ENCODE assay signal across 1 cellular context in genomic region chr10:46052057-46052790, GRCh38.
TF ChIP-seq lines count a peak whose summit lies in the region.

No MANE protein-coding gene starts in this region.

TF ChIP-seq in HepG2, 621 proteins besides CTCF, POLR2A, EP300 and RAD21 (continued from another document):
- TF ChIP-seq, protein P1, sequence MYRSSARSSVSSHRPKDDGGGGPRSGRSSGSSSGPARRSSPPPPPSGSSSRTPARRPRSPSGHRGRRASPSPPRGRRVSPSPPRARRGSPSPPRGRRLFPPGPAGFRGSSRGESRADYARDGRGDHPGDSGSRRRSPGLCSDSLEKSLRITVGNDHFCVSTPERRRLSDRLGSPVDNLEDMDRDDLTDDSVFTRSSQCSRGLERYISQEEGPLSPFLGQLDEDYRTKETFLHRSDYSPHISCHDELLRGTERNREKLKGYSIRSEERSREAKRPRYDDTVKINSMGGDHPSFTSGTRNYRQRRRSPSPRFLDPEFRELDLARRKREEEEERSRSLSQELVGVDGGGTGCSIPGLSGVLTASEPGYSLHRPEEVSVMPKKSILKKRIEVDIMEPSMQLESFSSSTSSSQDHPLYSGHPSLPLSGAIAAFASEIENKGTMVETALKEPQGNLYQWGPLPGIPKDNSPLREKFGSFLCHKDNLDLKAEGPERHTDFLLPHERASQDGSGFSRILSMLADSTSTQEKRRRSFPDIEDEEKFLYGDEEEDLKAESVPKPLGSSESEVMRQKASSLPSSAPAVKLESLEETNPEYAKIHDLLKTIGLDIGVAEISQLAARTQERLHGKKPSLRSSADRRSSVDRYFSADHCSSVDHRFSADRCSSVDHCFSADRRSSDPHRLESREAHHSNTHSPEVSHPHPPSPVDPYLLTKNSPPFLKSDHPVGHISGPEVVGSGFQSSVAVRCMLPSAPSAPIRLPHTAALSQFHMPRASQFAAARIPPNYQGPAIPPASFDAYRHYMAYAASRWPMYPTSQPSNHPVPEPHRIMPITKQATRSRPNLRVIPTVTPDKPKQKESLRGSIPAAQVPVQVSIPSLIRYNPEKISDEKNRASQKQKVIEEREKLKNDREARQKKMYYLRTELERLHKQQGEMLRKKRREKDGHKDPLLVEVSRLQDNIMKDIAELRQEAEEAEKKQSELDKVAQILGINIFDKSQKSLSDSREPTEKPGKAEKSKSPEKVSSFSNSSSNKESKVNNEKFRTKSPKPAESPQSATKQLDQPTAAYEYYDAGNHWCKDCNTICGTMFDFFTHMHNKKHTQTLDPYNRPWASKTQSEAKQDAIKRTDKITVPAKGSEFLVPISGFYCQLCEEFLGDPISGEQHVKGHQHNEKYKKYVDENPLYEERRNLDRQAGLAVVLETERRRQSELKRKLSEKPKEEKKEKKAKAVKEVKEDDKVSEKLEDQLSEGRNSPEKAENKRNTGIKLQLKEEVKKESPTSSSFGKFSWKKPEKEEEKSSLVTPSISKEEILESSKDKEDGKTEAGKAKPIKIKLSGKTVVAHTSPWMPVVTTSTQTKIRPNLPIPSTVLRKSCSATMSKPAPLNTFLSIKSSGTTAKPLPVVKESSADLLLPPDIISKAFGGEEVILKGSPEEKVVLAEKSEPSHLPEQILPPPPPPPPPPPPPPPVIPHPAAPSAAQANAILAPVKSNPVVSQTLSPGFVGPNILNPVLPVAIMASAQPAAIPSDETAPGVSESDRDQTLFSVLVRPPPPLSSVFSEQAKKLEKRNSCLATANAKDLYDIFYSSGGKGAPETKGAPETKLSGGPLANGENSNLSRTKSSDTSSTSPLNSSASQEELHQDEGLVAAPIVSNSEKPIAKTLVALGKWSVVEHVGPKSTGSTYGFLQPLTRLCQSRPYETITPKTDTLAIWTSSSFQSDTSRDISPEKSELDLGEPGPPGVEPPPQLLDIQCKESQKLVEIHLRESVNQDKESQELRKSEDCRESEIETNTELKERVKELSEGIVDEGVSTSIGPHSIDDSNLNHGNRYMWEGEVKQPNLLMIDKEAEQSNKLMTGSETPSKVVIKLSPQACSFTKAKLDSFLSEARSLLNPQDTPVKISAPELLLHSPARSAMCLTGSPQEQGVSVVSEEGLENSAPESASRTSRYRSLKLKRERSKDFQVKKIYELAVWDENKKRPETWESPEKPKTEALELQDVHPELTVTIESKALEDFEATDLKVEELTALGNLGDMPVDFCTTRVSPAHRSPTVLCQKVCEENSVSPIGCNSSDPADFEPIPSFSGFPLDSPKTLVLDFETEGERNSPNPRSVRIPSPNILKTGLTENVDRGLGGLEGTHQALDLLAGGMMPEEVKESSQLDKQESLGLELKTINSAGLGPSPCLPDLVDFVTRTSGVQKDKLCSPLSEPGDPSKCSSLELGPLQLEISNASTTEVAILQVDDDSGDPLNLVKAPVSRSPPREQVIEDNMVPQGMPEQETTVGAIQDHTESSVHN (CRISPR knock-in tag; IDR thresholded peaks at IDR 0.05) = no peak
- TF ChIP-seq ZZZ3 (CRISPR knock-in tag; IDR thresholded peaks at IDR 0.05; ENCODE audit: borderline replicate concordance) (no peak), HDAC6 (IDR thresholded peaks at IDR 0.05; ENCODE audit: low read depth, low read length) (no peak), ZKSCAN5 (CRISPR knock-in tag; IDR thresholded peaks at IDR 0.05) (no peak), ELF1 (CRISPR knock-in tag; IDR thresholded peaks at IDR 0.05) (peak; percentile 69), ZNF547 (CRISPR knock-in tag; IDR thresholded peaks at IDR 0.05) (no peak), CENPT (CRISPR knock-in tag; IDR thresholded peaks at IDR 0.05; ENCODE audit: low read depth) (no peak), GABPB1 (CRISPR knock-in tag; IDR thresholded peaks at IDR 0.05) (0 out of 2 replicates have a peak, but pooled peaks have one; percentile 20), PAXIP1 (CRISPR knock-in tag; conservative IDR thresholded peaks at IDR 0.05) (peak; percentile 95), ZNF224 (CRISPR knock-in tag; IDR thresholded peaks at IDR 0.05) (peak; percentile 56; the same call in 1 of the 2 replicates), ZNF3 (CRISPR knock-in tag; IDR thresholded peaks at IDR 0.05) (no peak), ZNF619 (CRISPR knock-in tag; IDR thresholded peaks at IDR 0.05) (no peak), ZNF333 (CRISPR knock-in tag; IDR thresholded peaks at IDR 0.05; ENCODE audit: borderline replicate concordance) (no peak; the same call in 1 of the 2 replicates), MYC (CRISPR knock-in tag; IDR thresholded peaks at IDR 0.05; ENCODE audit: borderline replicate concordance) (no peak; the same call in 1 of the 2 replicates), RFX5 (IDR thresholded peaks at IDR 0.05; ENCODE audit: low read depth, low read length) (no peak), PHF21A (CRISPR knock-in tag; IDR thresholded peaks at IDR 0.05) (peak; percentile 98), ZNF589 (CRISPR knock-in tag; conservative IDR thresholded peaks at IDR 0.05) (no peak), ZNF124 (CRISPR knock-in tag; IDR thresholded peaks at IDR 0.05) (peak; percentile 39; the same call in 1 of the 2 replicates), ZNF280D (CRISPR knock-in tag; IDR thresholded peaks at IDR 0.05) (peak; percentile 92; the same call in 1 of the 2 replicates), STAT5B (CRISPR knock-in tag; IDR thresholded peaks at IDR 0.05) (peak; percentile 62; the same call in 1 of the 2 replicates)
- TF ChIP-seq, protein P2, sequence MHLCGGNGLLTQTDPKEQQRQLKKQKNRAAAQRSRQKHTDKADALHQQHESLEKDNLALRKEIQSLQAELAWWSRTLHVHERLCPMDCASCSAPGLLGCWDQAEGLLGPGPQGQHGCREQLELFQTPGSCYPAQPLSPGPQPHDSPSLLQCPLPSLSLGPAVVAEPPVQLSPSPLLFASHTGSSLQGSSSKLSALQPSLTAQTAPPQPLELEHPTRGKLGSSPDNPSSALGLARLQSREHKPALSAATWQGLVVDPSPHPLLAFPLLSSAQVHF (CRISPR knock-in tag; IDR thresholded peaks at IDR 0.05) = no peak
- TF ChIP-seq, protein P3, sequence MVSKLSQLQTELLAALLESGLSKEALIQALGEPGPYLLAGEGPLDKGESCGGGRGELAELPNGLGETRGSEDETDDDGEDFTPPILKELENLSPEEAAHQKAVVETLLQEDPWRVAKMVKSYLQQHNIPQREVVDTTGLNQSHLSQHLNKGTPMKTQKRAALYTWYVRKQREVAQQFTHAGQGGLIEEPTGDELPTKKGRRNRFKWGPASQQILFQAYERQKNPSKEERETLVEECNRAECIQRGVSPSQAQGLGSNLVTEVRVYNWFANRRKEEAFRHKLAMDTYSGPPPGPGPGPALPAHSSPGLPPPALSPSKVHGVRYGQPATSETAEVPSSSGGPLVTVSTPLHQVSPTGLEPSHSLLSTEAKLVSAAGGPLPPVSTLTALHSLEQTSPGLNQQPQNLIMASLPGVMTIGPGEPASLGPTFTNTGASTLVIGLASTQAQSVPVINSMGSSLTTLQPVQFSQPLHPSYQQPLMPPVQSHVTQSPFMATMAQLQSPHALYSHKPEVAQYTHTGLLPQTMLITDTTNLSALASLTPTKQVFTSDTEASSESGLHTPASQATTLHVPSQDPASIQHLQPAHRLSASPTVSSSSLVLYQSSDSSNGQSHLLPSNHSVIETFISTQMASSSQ (IDR thresholded peaks at IDR 0.05; ENCODE audit: low read depth) = peak; percentile 77
- TF ChIP-seq, protein P3 (CRISPR knock-in tag; IDR thresholded peaks at IDR 0.05; ENCODE audit: borderline replicate concordance) = peak; percentile 85
- TF ChIP-seq, protein P4, sequence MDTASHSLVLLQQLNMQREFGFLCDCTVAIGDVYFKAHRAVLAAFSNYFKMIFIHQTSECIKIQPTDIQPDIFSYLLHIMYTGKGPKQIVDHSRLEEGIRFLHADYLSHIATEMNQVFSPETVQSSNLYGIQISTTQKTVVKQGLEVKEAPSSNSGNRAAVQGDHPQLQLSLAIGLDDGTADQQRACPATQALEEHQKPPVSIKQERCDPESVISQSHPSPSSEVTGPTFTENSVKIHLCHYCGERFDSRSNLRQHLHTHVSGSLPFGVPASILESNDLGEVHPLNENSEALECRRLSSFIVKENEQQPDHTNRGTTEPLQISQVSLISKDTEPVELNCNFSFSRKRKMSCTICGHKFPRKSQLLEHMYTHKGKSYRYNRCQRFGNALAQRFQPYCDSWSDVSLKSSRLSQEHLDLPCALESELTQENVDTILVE (CRISPR knock-in tag; IDR thresholded peaks at IDR 0.05) = peak; percentile 75; the same call in 1 of the 2 replicates
- TF ChIP-seq, protein P5, sequence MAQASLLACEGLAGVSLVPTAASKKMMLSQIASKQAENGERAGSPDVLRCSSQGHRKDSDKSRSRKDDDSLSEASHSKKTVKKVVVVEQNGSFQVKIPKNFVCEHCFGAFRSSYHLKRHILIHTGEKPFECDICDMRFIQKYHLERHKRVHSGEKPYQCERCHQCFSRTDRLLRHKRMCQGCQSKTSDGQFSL (CRISPR knock-in tag; IDR thresholded peaks at IDR 0.05) = no peak
- TF ChIP-seq, protein P6, sequence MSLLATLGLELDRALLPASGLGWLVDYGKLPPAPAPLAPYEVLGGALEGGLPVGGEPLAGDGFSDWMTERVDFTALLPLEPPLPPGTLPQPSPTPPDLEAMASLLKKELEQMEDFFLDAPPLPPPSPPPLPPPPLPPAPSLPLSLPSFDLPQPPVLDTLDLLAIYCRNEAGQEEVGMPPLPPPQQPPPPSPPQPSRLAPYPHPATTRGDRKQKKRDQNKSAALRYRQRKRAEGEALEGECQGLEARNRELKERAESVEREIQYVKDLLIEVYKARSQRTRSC (CRISPR knock-in tag; IDR thresholded peaks at IDR 0.05; ENCODE audit: low read depth) = no peak
